In the genomic region with DNA sequence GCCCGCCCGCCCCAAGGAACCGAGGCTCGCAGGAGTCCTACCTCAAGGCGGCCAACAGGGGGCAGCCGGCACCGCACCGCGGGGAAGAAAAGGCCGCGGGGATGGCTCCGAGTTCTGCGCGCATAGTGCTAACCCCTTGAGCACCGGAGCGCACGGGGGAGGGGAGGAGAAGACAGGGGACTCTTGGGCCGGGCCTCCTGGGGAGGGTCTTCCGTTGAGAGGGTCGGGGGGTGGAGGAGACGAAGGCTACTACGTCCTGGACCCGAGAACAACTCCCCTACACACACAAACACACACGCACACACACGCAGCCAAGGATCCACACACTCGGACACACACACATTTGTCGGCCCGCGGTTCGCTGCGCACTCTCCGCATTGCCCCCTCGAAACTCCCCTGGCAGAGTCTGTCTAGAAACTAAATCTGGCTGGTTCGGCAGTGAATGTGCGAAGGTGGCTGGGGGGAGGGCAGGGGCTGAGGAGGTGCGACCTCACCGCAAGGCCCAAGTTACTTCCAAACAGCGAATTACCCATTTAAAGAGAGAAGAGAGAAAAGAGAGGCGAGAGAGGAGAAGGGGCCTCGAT, we compare ENCODE assay signal across 1 cellular context.
TF ChIP-seq lines count a peak whose summit lies in the region.

No MANE protein-coding gene starts in this region.

TF ChIP-seq in GM23338, 12 proteins besides CTCF, POLR2A, EP300 and RAD21 (continued from another document):
- TF ChIP-seq, protein P1, sequence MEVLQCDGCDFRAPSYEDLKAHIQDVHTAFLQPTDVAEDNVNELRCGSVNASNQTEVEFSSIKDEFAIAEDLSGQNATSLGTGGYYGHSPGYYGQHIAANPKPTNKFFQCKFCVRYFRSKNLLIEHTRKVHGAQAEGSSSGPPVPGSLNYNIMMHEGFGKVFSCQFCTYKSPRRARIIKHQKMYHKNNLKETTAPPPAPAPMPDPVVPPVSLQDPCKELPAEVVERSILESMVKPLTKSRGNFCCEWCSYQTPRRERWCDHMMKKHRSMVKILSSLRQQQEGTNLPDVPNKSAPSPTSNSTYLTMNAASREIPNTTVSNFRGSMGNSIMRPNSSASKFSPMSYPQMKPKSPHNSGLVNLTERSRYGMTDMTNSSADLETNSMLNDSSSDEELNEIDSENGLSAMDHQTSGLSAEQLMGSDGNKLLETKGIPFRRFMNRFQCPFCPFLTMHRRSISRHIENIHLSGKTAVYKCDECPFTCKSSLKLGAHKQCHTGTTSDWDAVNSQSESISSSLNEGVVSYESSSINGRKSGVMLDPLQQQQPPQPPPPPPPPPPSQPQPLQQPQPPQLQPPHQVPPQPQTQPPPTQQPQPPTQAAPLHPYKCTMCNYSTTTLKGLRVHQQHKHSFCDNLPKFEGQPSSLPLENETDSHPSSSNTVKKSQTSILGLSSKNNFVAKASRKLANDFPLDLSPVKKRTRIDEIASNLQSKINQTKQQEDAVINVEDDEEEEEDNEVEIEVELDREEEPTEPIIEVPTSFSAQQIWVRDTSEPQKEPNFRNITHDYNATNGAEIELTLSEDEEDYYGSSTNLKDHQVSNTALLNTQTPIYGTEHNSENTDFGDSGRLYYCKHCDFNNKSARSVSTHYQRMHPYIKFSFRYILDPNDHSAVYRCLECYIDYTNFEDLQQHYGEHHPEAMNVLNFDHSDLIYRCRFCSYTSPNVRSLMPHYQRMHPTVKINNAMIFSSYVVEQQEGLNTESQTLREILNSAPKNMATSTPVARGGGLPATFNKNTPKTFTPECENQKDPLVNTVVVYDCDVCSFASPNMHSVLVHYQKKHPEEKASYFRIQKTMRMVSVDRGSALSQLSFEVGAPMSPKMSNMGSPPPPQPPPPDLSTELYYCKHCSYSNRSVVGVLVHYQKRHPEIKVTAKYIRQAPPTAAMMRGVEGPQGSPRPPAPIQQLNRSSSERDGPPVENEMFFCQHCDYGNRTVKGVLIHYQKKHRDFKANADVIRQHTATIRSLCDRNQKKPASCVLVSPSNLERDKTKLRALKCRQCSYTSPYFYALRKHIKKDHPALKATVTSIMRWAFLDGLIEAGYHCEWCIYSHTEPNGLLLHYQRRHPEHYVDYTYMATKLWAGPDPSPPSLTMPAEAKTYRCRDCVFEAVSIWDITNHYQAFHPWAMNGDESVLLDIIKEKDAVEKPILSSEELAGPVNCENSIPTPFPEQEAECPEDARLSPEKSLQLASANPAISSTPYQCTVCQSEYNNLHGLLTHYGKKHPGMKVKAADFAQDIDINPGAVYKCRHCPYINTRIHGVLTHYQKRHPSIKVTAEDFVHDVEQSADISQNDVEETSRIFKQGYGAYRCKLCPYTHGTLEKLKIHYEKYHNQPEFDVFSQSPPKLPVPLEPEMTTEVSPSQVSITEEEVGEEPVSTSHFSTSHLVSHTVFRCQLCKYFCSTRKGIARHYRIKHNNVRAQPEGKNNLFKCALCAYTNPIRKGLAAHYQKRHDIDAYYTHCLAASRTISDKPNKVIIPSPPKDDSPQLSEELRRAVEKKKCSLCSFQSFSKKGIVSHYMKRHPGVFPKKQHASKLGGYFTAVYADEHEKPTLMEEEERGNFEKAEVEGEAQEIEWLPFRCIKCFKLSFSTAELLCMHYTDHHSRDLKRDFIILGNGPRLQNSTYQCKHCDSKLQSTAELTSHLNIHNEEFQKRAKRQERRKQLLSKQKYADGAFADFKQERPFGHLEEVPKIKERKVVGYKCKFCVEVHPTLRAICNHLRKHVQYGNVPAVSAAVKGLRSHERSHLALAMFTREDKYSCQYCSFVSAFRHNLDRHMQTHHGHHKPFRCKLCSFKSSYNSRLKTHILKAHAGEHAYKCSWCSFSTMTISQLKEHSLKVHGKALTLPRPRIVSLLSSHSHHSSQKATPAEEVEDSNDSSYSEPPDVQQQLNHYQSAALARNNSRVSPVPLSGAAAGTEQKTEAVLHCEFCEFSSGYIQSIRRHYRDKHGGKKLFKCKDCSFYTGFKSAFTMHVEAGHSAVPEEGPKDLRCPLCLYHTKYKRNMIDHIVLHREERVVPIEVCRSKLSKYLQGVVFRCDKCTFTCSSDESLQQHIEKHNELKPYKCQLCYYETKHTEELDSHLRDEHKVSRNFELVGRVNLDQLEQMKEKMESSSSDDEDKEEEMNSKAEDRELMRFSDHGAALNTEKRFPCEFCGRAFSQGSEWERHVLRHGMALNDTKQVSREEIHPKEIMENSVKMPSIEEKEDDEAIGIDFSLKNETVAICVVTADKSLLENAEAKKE (CRISPR knock-in tag; IDR thresholded peaks at IDR 0.05), result no peak
- TF ChIP-seq JUNB (IDR thresholded peaks at IDR 0.05; ENCODE audit: unreplicated experiment) (no peak), CREB1 (CRISPR knock-in tag; IDR thresholded peaks at IDR 0.05; ENCODE audit: low read depth) (no peak), NANOG (IDR thresholded peaks at IDR 0.05; ENCODE audit: borderline replicate concordance) (no peak), ZNF114 (CRISPR knock-in tag; IDR thresholded peaks at IDR 0.05) (no peak), STAT1 (IDR thresholded peaks at IDR 0.05; ENCODE audit: unreplicated experiment) (no peak), EZH2phosphoT487 (IDR thresholded peaks at IDR 0.05; ENCODE audit: unreplicated experiment) (no peak), POLR2AphosphoS5 (IDR thresholded peaks at IDR 0.05; ENCODE audit: low read depth) (no peak), EZH2 (IDR thresholded peaks at IDR 0.05; ENCODE audit: low read depth, unreplicated experiment) (peak; percentile 62)
- TF ChIP-seq, protein P2, sequence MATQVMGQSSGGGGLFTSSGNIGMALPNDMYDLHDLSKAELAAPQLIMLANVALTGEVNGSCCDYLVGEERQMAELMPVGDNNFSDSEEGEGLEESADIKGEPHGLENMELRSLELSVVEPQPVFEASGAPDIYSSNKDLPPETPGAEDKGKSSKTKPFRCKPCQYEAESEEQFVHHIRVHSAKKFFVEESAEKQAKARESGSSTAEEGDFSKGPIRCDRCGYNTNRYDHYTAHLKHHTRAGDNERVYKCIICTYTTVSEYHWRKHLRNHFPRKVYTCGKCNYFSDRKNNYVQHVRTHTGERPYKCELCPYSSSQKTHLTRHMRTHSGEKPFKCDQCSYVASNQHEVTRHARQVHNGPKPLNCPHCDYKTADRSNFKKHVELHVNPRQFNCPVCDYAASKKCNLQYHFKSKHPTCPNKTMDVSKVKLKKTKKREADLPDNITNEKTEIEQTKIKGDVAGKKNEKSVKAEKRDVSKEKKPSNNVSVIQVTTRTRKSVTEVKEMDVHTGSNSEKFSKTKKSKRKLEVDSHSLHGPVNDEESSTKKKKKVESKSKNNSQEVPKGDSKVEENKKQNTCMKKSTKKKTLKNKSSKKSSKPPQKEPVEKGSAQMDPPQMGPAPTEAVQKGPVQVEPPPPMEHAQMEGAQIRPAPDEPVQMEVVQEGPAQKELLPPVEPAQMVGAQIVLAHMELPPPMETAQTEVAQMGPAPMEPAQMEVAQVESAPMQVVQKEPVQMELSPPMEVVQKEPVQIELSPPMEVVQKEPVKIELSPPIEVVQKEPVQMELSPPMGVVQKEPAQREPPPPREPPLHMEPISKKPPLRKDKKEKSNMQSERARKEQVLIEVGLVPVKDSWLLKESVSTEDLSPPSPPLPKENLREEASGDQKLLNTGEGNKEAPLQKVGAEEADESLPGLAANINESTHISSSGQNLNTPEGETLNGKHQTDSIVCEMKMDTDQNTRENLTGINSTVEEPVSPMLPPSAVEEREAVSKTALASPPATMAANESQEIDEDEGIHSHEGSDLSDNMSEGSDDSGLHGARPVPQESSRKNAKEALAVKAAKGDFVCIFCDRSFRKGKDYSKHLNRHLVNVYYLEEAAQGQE (IDR thresholded peaks at IDR 0.05; ENCODE audit: unreplicated experiment), result no peak
- TF ChIP-seq, protein P3, sequence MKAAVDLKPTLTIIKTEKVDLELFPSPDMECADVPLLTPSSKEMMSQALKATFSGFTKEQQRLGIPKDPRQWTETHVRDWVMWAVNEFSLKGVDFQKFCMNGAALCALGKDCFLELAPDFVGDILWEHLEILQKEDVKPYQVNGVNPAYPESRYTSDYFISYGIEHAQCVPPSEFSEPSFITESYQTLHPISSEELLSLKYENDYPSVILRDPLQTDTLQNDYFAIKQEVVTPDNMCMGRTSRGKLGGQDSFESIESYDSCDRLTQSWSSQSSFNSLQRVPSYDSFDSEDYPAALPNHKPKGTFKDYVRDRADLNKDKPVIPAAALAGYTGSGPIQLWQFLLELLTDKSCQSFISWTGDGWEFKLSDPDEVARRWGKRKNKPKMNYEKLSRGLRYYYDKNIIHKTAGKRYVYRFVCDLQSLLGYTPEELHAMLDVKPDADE (IDR thresholded peaks at IDR 0.05), result peak; percentile 23; the same call in 1 of the 2 replicates
